In the genomic region with DNA sequence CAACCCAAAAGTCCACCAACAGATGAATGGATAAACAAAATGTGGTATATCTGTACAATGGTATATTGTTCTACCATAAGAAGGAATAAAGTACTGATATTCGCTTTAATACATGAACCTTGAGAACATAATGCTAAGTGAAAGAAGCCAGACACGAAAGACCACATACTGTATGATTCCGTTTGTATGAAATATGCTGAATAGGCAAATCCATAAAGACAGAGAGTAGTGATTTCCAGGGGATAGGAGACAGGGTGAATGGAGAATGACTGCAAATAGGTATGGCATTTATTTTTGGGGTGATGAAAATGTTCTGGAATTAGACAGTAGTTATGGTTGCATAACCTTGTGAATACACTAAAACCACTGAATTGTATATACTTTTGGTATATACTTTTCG, we compare ENCODE assay signal across 9 cellular contexts. TPM values are rescaled to one million over a fixed set of nuclear protein-coding genes. Genes with fewer than 3 reads are reported as not detected.
"Had no signal": no experiment of that assay in that cellular context is flagged by ENCODE, and none has a peak within 500 bp of the region (broad histone marks: within the 10 kb centered on the region; RNA-seq: fewer than 3 reads in every experiment).

No MANE protein-coding gene starts in this region.

- H3K36me3 ChIP-seq: HAP-1 had no signal

- ATAC-seq: HCT116 had no signal

- H3K27ac Mint-ChIP-seq: HFFc6, IgD-negative memory B cell had no signal

- H3K4me3 ChIP-seq: HAP-1 had no signal

- H3K4me3 Mint-ChIP-seq: HFFc6, IgD-negative memory B cell had no signal

- H3K4me1 ChIP-seq: HAP-1 had no signal

- H3K27ac ChIP-seq: HL-60 had no signal

- H3K27me3 Mint-ChIP-seq: IgD-negative memory B cell had no signal

- H3K9me3 ChIP-seq: HAP-1 had no signal

- DNase-seq: H7, HFFc6, KG1 had no signal

RNA-seq across cellular contexts. Expression of a gene that starts 28.6 kb away (rescaled TPM):
- total RNA-seq: H4, HFFc6, HT1080 had no signal
- polyA plus RNA-seq: IgD-negative memory B cell had no signal

RNA-seq across cellular contexts. Expression of a gene that starts 48.0 kb away (rescaled TPM):
- total RNA-seq: H7, HFFc6, HT1080 had no signal
- polyA plus RNA-seq: IgD-negative memory B cell had no signal
